10 cellular contexts compared by ENCODE assay signal in the genomic region with DNA sequence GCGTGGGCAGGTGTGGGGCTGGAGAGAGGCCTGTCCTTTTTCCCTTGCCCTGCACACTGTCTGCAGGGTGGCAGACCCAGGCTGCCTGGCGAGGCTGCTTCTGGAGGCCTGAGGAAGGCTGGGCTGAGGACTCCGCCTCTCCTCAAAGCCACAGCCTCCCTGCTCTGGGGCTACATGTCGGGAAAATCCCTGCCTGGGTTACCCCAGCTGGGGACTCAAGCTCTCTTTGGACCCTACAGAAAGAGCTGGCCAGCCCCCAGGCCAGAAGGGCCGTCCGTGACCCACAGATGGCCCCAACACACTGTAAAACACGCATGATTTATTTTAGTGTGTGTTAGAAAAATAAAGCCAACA. TPM values are rescaled to one million over a fixed set of nuclear protein-coding genes. Genes with fewer than 3 reads are reported as not detected.
DNase-seq lines count a peak whose midpoint lies in the region; ATAC-seq and TF ChIP-seq lines count a peak whose summit lies in the region.
"Had no signal": no experiment of that assay in that cellular context is flagged by ENCODE, and none has a peak within 500 bp of the region (broad histone marks: within the 10 kb centered on the region; RNA-seq: fewer than 3 reads in every experiment).

No MANE protein-coding gene starts in this region.

- no peaks in the 10 kb centered on the region for H3K36me3 ChIP-seq in HUES64 (ENCODE audit: insufficient read depth, low read length)
- H3K36me3 ChIP-seq in stomach smooth muscle (ENCODE audit: control insufficient read depth in 2 of 2, insufficient read depth in 2 of 2, low read length in 2 of 2), result no peaks in the 10 kb centered on the region
- H3K36me3 ChIP-seq: SJSA1 had no signal

- H3K4me3 ChIP-seq in HUES64 (ENCODE audit: low read length) (no peak overlapping the region), stomach smooth muscle (ENCODE audit: low read length in 2 of 2) (no peak overlapping the region)
- H3K4me3 ChIP-seq: SJSA1 had no signal

- peaks cover 56% of the 10 kb centered on the region for H3K4me1 Mint-ChIP-seq in brain
- peaks cover 4% of the 10 kb centered on the region for H3K4me1 Mint-ChIP-seq in activated naive CD4-positive, alpha-beta T cell treated with anti-CD3 and anti-CD28 coated beads, Interleukin-2, amount 10 ng/mL, durations not matched to agents 7 days and 5 days

- peaks cover 20% of the 10 kb centered on the region for H3K4me1 ChIP-seq in HUES64 (ENCODE audit: insufficient read depth, low read length)
- H3K4me1 ChIP-seq in stomach smooth muscle (ENCODE audit: control insufficient read depth, insufficient read depth, low read length), result peaks cover 44% of the 10 kb centered on the region

- H3K27me3 Mint-ChIP-seq in brain, result no peaks in the 10 kb centered on the region
- peaks cover 84% of the 10 kb centered on the region for H3K27me3 Mint-ChIP-seq in activated naive CD4-positive, alpha-beta T cell treated with anti-CD3 and anti-CD28 coated beads, Interleukin-2, amount 10 ng/mL, durations not matched to agents 7 days and 5 days

- peak overlapping the region; percentile 62 to 97 (median 93) for H3K27ac Mint-ChIP-seq in brain
- H3K27ac Mint-ChIP-seq in activated naive CD4-positive, alpha-beta T cell treated with anti-CD3 and anti-CD28 coated beads, Interleukin-2, amount 10 ng/mL, durations not matched to agents 7 days and 5 days, result no peak overlapping the region
- H3K27ac Mint-ChIP-seq: effector memory CD8-positive, alpha-beta T cell had no signal

- H3K9me3 Mint-ChIP-seq in brain, result no peaks in the 10 kb centered on the region
- H3K9me3 Mint-ChIP-seq in activated naive CD4-positive, alpha-beta T cell treated with anti-CD3 and anti-CD28 coated beads, Interleukin-2, amount 10 ng/mL, durations not matched to agents 7 days and 5 days, result no peaks in the 10 kb centered on the region
- H3K9me3 Mint-ChIP-seq: effector memory CD8-positive, alpha-beta T cell had no signal

- 0 out of 2 replicates have a peak overlapping the region, but pooled peaks have one; percentile 22 for H3K27ac ChIP-seq in HUES64 (ENCODE audit: low read depth, low read length)
- H3K27ac ChIP-seq in stomach smooth muscle (ENCODE audit: low read length), result peak overlapping the region; percentile 66
- H3K27ac ChIP-seq: SJSA1 had no signal

- H3K4me3 Mint-ChIP-seq in brain, result peak overlapping the region in 3 of 5 experiments; percentile 47 to 79 (median 72)
- no peak overlapping the region for H3K4me3 Mint-ChIP-seq in activated naive CD4-positive, alpha-beta T cell treated with anti-CD3 and anti-CD28 coated beads, Interleukin-2, amount 10 ng/mL, durations not matched to agents 7 days and 5 days

- 74% methylated on average over 7 of the region's 7 CpGs for WGBS in HUES64

- no peaks in the 10 kb centered on the region for H3K36me3 Mint-ChIP-seq in brain
- no peaks in the 10 kb centered on the region for H3K36me3 Mint-ChIP-seq in activated naive CD4-positive, alpha-beta T cell treated with anti-CD3 and anti-CD28 coated beads, Interleukin-2, amount 10 ng/mL, durations not matched to agents 7 days and 5 days

- CTCF ChIA-PET in activated naive CD4-positive, alpha-beta T cell treated with anti-CD3 and anti-CD28 coated beads, Interleukin-2, amount 10 ng/mL, durations not matched to agents 7 days and 5 days (lab: Charles Lee), result interaction anchor here (0.6 kb wide), 1 partner anchor 57 kb away, joined by 3 read pairs; no protein-coding TSS in a partner anchor

- H3K9ac ChIP-seq in HUES64 (ENCODE audit: low read depth, low read length) (peak overlapping the region; percentile 33; the same call in 1 of the 2 replicates), stomach smooth muscle (ENCODE audit: low read length in 2 of 2) (peak overlapping the region; percentile 16 to 55)

- H3K9me3 ChIP-seq in HUES64 (ENCODE audit: insufficient read depth, low read depth, low read length) (no peaks in the 10 kb centered on the region), stomach smooth muscle (ENCODE audit: control insufficient read depth in 2 of 2, low read length in 2 of 2) (no peaks in the 10 kb centered on the region)
- H3K9me3 ChIP-seq: SJSA1 had no signal

- peak; percentile 26 for ATAC-seq in left colon
- no peak for ATAC-seq in GM21576 (IDR thresholded peaks at IDR 0.05; ENCODE audit: unreplicated experiment)
- no peak for ATAC-seq in HG03159 (IDR thresholded peaks at IDR 0.05; ENCODE audit: unreplicated experiment)

- no peak for TF ChIP-seq CTCF in brain (conservative IDR thresholded peaks at IDR 0.05)

- no peak for DNase-seq in left colon
- no peak for DNase-seq in activated naive CD4-positive, alpha-beta T cell treated with anti-CD3 and anti-CD28 coated beads, Interleukin-2, amount 10 ng/mL, durations not matched to agents 7 days and 5 days
- DNase-seq: effector memory CD8-positive, alpha-beta T cell; KBM-7 had no signal

- intact Hi-C loops in left colon (cut with DNase I, micrococcal nuclease), result no loop called here

- H3K27me3 ChIP-seq in HUES64 (ENCODE audit: insufficient read depth, low read length) (no peaks in the 10 kb centered on the region), stomach smooth muscle (ENCODE audit: control insufficient read depth in 1 of 2, insufficient read depth in 2 of 2, low read length in 2 of 2) (no peaks in the 10 kb centered on the region)

RNA-seq across cellular contexts. Expression of gene SLC38A10, which starts 33.8 kb away (rescaled TPM):
- 22.2 TPM for polyA plus RNA-seq in HUES64 (2013, experiment 1 of 2)
- 20.5 TPM for polyA plus RNA-seq in HUES64 (2013, experiment 2 of 2)
- polyA plus RNA-seq in brain (ENCODE audit: insufficient read depth, low read depth, low replicate concordance), result 38.7 TPM
- 10 to 100 TPM; 84.7 to 86.7 TPM for total RNA-seq in left colon
